Comparison of ENCODE assay signal across 1 cellular context in the genomic region with DNA sequence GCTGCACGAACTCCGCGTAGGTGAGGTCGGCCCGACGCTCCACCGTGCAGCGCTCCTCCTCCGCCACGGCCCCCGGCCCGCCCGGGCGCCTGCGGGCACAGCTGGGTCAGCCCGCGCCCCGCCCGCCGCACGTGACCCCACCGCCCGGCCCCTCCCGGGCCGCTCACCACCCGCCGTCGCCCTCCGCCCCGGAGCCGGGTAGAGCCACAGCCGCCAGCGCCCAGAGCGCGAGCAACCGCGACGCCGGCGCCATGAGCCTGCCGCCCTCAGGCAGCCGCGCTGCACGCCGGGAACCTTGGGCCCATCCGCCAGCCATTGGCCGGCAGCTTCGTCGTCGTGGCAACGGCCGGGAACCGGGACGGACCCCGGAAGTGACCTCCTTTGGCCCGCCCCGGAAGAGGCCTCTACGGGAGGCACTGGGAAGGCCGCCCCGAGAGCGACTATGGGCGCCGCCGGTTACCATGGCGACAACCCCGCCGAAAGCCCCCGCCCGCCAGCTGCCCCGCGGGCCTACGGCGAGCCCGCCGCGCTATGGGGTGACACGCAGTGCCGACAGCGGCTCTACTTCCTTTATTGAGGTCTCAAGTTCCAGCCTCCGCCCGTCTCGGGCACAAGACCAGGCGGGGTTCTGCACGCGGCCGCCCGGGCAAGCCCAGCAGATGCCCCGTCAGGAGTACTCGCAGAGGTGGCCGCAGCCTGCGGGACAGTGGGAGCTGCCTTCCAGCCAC.
TF ChIP-seq lines count a peak whose summit lies in the region.

A gene with protein sequence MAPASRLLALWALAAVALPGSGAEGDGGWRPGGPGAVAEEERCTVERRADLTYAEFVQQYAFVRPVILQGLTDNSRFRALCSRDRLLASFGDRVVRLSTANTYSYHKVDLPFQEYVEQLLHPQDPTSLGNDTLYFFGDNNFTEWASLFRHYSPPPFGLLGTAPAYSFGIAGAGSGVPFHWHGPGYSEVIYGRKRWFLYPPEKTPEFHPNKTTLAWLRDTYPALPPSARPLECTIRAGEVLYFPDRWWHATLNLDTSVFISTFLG (minus strand): TSS at position 268 of the 728 bp plus-strand sequence. CDS start 15 bp downstream, at position 253.

TF ChIP-seq in GM12878, 131 proteins besides CTCF, POLR2A, EP300 and RAD21 (continued from another document and continues in another):
- TF ChIP-seq, protein P1, sequence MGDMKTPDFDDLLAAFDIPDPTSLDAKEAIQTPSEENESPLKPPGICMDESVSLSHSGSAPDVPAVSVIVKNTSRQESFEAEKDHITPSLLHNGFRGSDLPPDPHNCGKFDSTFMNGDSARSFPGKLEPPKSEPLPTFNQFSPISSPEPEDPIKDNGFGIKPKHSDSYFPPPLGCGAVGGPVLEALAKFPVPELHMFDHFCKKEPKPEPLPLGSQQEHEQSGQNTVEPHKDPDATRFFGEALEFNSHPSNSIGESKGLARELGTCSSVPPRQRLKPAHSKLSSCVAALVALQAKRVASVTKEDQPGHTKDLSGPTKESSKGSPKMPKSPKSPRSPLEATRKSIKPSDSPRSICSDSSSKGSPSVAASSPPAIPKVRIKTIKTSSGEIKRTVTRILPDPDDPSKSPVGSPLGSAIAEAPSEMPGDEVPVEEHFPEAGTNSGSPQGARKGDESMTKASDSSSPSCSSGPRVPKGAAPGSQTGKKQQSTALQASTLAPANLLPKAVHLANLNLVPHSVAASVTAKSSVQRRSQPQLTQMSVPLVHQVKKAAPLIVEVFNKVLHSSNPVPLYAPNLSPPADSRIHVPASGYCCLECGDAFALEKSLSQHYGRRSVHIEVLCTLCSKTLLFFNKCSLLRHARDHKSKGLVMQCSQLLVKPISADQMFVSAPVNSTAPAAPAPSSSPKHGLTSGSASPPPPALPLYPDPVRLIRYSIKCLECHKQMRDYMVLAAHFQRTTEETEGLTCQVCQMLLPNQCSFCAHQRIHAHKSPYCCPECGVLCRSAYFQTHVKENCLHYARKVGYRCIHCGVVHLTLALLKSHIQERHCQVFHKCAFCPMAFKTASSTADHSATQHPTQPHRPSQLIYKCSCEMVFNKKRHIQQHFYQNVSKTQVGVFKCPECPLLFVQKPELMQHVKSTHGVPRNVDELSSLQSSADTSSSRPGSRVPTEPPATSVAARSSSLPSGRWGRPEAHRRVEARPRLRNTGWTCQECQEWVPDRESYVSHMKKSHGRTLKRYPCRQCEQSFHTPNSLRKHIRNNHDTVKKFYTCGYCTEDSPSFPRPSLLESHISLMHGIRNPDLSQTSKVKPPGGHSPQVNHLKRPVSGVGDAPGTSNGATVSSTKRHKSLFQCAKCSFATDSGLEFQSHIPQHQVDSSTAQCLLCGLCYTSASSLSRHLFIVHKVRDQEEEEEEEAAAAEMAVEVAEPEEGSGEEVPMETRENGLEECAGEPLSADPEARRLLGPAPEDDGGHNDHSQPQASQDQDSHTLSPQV (IDR thresholded peaks at IDR 0.05) = no peak
- TF ChIP-seq, protein P2, sequence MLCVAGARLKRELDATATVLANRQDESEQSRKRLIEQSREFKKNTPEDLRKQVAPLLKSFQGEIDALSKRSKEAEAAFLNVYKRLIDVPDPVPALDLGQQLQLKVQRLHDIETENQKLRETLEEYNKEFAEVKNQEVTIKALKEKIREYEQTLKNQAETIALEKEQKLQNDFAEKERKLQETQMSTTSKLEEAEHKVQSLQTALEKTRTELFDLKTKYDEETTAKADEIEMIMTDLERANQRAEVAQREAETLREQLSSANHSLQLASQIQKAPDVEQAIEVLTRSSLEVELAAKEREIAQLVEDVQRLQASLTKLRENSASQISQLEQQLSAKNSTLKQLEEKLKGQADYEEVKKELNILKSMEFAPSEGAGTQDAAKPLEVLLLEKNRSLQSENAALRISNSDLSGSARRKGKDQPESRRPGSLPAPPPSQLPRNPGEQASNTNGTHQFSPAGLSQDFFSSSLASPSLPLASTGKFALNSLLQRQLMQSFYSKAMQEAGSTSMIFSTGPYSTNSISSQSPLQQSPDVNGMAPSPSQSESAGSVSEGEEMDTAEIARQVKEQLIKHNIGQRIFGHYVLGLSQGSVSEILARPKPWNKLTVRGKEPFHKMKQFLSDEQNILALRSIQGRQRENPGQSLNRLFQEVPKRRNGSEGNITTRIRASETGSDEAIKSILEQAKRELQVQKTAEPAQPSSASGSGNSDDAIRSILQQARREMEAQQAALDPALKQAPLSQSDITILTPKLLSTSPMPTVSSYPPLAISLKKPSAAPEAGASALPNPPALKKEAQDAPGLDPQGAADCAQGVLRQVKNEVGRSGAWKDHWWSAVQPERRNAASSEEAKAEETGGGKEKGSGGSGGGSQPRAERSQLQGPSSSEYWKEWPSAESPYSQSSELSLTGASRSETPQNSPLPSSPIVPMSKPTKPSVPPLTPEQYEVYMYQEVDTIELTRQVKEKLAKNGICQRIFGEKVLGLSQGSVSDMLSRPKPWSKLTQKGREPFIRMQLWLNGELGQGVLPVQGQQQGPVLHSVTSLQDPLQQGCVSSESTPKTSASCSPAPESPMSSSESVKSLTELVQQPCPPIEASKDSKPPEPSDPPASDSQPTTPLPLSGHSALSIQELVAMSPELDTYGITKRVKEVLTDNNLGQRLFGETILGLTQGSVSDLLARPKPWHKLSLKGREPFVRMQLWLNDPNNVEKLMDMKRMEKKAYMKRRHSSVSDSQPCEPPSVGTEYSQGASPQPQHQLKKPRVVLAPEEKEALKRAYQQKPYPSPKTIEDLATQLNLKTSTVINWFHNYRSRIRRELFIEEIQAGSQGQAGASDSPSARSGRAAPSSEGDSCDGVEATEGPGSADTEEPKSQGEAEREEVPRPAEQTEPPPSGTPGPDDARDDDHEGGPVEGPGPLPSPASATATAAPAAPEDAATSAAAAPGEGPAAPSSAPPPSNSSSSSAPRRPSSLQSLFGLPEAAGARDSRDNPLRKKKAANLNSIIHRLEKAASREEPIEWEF (IDR thresholded peaks at IDR 0.05; ENCODE audit: insufficient replicate concordance, low read depth, low read length) = no peak
- TF ChIP-seq CBX5 (IDR thresholded peaks at IDR 0.05; ENCODE audit: low read depth) (no peak), NR2F1 (conservative IDR thresholded peaks at IDR 0.05) (peak; percentile 61; the same call in 1 of the 2 replicates), STAT1 (conservative IDR thresholded peaks at IDR 0.05) (0 out of 2 replicates have a peak, but pooled peaks have one; percentile 26), SUZ12 (IDR thresholded peaks at IDR 0.05; ENCODE audit: unreplicated experiment) (no peak), HDAC6 (IDR thresholded peaks at IDR 0.05; ENCODE audit: unreplicated experiment) (peak; percentile 58), EED (IDR thresholded peaks at IDR 0.05; ENCODE audit: low read depth) (no peak), TCF7 (IDR thresholded peaks at IDR 0.05; ENCODE audit: borderline replicate concordance) (no peak), ETV6 (conservative IDR thresholded peaks at IDR 0.05 in 1 of 2, IDR thresholded peaks at IDR 0.05 in 1 of 2; ENCODE audit: borderline replicate concordance in 1 of 2, low read depth in 1 of 2) (no peak), TCF12 (IDR thresholded peaks at IDR 0.05; ENCODE audit: low read depth, low read length) (0 out of 2 replicates have a peak, but pooled peaks have one; percentile 32), SRF (IDR thresholded peaks at IDR 0.05; ENCODE audit: low read depth in 2 of 2, low read length in 2 of 2) (peak; percentile 84 to 89), MYC (IDR thresholded peaks at IDR 0.05; ENCODE audit: insufficient read depth, insufficient read length, insufficient replicate concordance, low read length, severe bottlenecking) (peak; percentile 57), HCFC1 (IDR thresholded peaks at IDR 0.05; ENCODE audit: low read length) (peak; percentile 72), JUND (IDR thresholded peaks at IDR 0.05; ENCODE audit: low read depth, low read length) (no peak), BMI1 (IDR thresholded peaks at IDR 0.05; ENCODE audit: borderline replicate concordance) (peak; percentile 99), SIN3A (IDR thresholded peaks at IDR 0.05; ENCODE audit: low read depth, low read length) (peak; percentile 91)
- TF ChIP-seq, protein P3, sequence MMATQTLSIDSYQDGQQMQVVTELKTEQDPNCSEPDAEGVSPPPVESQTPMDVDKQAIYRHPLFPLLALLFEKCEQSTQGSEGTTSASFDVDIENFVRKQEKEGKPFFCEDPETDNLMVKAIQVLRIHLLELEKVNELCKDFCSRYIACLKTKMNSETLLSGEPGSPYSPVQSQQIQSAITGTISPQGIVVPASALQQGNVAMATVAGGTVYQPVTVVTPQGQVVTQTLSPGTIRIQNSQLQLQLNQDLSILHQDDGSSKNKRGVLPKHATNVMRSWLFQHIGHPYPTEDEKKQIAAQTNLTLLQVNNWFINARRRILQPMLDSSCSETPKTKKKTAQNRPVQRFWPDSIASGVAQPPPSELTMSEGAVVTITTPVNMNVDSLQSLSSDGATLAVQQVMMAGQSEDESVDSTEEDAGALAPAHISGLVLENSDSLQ (IDR thresholded peaks at IDR 0.05) = peak; percentile 64; the same call in 1 of the 2 replicates
- TF ChIP-seq, protein P4, sequence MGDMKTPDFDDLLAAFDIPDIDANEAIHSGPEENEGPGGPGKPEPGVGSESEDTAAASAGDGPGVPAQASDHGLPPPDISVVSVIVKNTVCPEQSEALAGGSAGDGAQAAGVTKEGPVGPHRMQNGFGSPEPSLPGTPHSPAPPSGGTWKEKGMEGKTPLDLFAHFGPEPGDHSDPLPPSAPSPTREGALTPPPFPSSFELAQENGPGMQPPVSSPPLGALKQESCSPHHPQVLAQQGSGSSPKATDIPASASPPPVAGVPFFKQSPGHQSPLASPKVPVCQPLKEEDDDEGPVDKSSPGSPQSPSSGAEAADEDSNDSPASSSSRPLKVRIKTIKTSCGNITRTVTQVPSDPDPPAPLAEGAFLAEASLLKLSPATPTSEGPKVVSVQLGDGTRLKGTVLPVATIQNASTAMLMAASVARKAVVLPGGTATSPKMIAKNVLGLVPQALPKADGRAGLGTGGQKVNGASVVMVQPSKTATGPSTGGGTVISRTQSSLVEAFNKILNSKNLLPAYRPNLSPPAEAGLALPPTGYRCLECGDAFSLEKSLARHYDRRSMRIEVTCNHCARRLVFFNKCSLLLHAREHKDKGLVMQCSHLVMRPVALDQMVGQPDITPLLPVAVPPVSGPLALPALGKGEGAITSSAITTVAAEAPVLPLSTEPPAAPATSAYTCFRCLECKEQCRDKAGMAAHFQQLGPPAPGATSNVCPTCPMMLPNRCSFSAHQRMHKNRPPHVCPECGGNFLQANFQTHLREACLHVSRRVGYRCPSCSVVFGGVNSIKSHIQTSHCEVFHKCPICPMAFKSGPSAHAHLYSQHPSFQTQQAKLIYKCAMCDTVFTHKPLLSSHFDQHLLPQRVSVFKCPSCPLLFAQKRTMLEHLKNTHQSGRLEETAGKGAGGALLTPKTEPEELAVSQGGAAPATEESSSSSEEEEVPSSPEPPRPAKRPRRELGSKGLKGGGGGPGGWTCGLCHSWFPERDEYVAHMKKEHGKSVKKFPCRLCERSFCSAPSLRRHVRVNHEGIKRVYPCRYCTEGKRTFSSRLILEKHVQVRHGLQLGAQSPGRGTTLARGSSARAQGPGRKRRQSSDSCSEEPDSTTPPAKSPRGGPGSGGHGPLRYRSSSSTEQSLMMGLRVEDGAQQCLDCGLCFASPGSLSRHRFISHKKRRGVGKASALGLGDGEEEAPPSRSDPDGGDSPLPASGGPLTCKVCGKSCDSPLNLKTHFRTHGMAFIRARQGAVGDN (IDR thresholded peaks at IDR 0.05) = peak; percentile 62; the same call in 1 of the 2 replicates
- TF ChIP-seq, protein P5, sequence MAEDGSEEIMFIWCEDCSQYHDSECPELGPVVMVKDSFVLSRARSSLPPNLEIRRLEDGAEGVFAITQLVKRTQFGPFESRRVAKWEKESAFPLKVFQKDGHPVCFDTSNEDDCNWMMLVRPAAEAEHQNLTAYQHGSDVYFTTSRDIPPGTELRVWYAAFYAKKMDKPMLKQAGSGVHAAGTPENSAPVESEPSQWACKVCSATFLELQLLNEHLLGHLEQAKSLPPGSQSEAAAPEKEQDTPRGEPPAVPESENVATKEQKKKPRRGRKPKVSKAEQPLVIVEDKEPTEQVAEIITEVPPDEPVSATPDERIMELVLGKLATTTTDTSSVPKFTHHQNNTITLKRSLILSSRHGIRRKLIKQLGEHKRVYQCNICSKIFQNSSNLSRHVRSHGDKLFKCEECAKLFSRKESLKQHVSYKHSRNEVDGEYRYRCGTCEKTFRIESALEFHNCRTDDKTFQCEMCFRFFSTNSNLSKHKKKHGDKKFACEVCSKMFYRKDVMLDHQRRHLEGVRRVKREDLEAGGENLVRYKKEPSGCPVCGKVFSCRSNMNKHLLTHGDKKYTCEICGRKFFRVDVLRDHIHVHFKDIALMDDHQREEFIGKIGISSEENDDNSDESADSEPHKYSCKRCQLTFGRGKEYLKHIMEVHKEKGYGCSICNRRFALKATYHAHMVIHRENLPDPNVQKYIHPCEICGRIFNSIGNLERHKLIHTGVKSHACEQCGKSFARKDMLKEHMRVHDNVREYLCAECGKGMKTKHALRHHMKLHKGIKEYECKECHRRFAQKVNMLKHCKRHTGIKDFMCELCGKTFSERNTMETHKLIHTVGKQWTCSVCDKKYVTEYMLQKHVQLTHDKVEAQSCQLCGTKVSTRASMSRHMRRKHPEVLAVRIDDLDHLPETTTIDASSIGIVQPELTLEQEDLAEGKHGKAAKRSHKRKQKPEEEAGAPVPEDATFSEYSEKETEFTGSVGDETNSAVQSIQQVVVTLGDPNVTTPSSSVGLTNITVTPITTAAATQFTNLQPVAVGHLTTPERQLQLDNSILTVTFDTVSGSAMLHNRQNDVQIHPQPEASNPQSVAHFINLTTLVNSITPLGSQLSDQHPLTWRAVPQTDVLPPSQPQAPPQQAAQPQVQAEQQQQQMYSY (CRISPR knock-in tag; IDR thresholded peaks at IDR 0.05) = no peak
- TF ChIP-seq, protein P6, sequence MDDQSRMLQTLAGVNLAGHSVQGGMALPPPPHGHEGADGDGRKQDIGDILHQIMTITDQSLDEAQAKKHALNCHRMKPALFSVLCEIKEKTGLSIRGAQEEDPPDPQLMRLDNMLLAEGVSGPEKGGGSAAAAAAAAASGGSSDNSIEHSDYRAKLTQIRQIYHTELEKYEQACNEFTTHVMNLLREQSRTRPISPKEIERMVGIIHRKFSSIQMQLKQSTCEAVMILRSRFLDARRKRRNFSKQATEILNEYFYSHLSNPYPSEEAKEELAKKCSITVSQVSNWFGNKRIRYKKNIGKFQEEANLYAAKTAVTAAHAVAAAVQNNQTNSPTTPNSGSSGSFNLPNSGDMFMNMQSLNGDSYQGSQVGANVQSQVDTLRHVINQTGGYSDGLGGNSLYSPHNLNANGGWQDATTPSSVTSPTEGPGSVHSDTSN (IDR thresholded peaks at IDR 0.05; ENCODE audit: insufficient replicate concordance, low read depth, low read length) = no peak
- TF ChIP-seq, protein P7, sequence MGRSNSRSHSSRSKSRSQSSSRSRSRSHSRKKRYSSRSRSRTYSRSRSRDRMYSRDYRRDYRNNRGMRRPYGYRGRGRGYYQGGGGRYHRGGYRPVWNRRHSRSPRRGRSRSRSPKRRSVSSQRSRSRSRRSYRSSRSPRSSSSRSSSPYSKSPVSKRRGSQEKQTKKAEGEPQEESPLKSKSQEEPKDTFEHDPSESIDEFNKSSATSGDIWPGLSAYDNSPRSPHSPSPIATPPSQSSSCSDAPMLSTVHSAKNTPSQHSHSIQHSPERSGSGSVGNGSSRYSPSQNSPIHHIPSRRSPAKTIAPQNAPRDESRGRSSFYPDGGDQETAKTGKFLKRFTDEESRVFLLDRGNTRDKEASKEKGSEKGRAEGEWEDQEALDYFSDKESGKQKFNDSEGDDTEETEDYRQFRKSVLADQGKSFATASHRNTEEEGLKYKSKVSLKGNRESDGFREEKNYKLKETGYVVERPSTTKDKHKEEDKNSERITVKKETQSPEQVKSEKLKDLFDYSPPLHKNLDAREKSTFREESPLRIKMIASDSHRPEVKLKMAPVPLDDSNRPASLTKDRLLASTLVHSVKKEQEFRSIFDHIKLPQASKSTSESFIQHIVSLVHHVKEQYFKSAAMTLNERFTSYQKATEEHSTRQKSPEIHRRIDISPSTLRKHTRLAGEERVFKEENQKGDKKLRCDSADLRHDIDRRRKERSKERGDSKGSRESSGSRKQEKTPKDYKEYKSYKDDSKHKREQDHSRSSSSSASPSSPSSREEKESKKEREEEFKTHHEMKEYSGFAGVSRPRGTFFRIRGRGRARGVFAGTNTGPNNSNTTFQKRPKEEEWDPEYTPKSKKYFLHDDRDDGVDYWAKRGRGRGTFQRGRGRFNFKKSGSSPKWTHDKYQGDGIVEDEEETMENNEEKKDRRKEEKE (IDR thresholded peaks at IDR 0.05) = no peak
